In genomic region chr9:5786370-5787127, GRCh38 we compare ENCODE assay signal across 16 cellular contexts. TPM values are rescaled to one million over a fixed set of nuclear protein-coding genes. Genes with fewer than 3 reads are reported as not detected.
A peak's percentile ranks its signal among the peaks of the same experiment; 100 is the strongest.
DNase-seq lines count a peak whose midpoint lies in the region; ATAC-seq and TF ChIP-seq lines count a peak whose summit lies in the region.
"Had no signal": no experiment of that assay in that cellular context is flagged by ENCODE, and none has a peak within 500 bp of the region (broad histone marks: within the 10 kb centered on the region; RNA-seq: fewer than 3 reads in every experiment).

No MANE protein-coding gene starts in this region.

- H3K27ac ChIP-seq in right atrium auricular region (no peak overlapping the region), brain microvascular endothelial cell (no peak overlapping the region), left lung (peak overlapping the region in 1 of 2 donors; percentile 28)
- H3K27ac ChIP-seq: SJSA1 had no signal

- H3K27me3 ChIP-seq in right atrium auricular region = no peaks in the 10 kb centered on the region
- no peaks in the 10 kb centered on the region for H3K27me3 ChIP-seq in brain microvascular endothelial cell (replicated peaks)
- no peaks in the 10 kb centered on the region for H3K27me3 ChIP-seq in left lung
- H3K27me3 ChIP-seq: SJSA1 had no signal

- H3K27me3 Mint-ChIP-seq in stimulated activated naive CD8-positive, alpha-beta T cell treated with anti-CD3 and anti-CD28 coated beads, Interleukin-15, amount 100 ng/mL, for 72 hours = no peaks in the 10 kb centered on the region
- H3K27me3 Mint-ChIP-seq: activated B cell treated with CpG ODN at 0.5 μM for 24 hours had no signal

- H3K36me3 ChIP-seq in right atrium auricular region (peaks cover 13% of the 10 kb centered on the region), brain microvascular endothelial cell (replicated peaks) (no peaks in the 10 kb centered on the region), left lung (peaks cover 0 to 26% of the 10 kb centered on the region in 2 donors)
- H3K36me3 ChIP-seq: SJSA1 had no signal

- in situ Hi-C loops in brain microvascular endothelial cell (cut with HindIII; ENCODE audit: low pct_ligation_motif_present, low sequenced_read_pairs) = no loop called here

- no peak for DNase-seq in Right ventricle myocardium inferior (ENCODE audit: missing footprints)
- DNase-seq in right atrium auricular region (ENCODE audit: low spot score) = no peak
- peak; percentile 43 for DNase-seq in brain microvascular endothelial cell
- no peak for DNase-seq in left lung
- no peak for DNase-seq in stimulated activated naive CD8-positive, alpha-beta T cell treated with anti-CD3 and anti-CD28 coated beads, Interleukin-15, amount 100 ng/mL, for 72 hours
- DNase-seq in HCEC 1CT = no peak
- no peak for DNase-seq in mesenteric fat pad (ENCODE audit: low spot score)
- no peak for DNase-seq in NCI-H345 treated with DMSO at 0.1 percent for 48 hours (lab: John Stamatoyannopoulos, UW; ENCODE audit: unreplicated experiment)
- DNase-seq: activated B cell treated with CpG ODN at 0.5 μM for 24 hours; central memory CD4-positive, alpha-beta T cell; DMS79; NCI-H1105; NCI-H748 treated with DMSO at 0.1 percent for 48 hours; stimulated activated CD8-positive, alpha-beta memory T cell treated with anti-CD3 and anti-CD28 coated beads, Interleukin-4, amount 100 ng/mL, for 48 hours had no signal

- intact Hi-C loops in Right ventricle myocardium inferior (cut with DNase I) = no loop called here
- intact Hi-C loops in left lung (cut with DNase I) = no loop called here

- TF ChIP-seq CTCF in right atrium auricular region (IDR thresholded peaks at IDR 0.05) = no peak
- no peak for TF ChIP-seq CTCF in brain microvascular endothelial cell (IDR thresholded peaks at IDR 0.05; ENCODE audit: low read depth, low read length, missing control alignments)
- no peak for TF ChIP-seq CTCF in left lung (IDR thresholded peaks at IDR 0.05)

- peaks cover 31% of the 10 kb centered on the region for H3K4me1 Mint-ChIP-seq in stimulated activated naive CD8-positive, alpha-beta T cell treated with anti-CD3 and anti-CD28 coated beads, Interleukin-15, amount 100 ng/mL, for 72 hours

- no peak overlapping the region for H3K4me3 Mint-ChIP-seq in stimulated activated naive CD8-positive, alpha-beta T cell treated with anti-CD3 and anti-CD28 coated beads, Interleukin-15, amount 100 ng/mL, for 72 hours
- H3K4me3 Mint-ChIP-seq: activated B cell treated with CpG ODN at 0.5 μM for 24 hours had no signal

- H3K9me3 ChIP-seq in right atrium auricular region (peaks cover 0 to 9% of the 10 kb centered on the region in 2 donors), left lung (no peaks in the 10 kb centered on the region)
- H3K9me3 ChIP-seq: SJSA1 had no signal

- no peak overlapping the region for H3K27ac Mint-ChIP-seq in stimulated activated naive CD8-positive, alpha-beta T cell treated with anti-CD3 and anti-CD28 coated beads, Interleukin-15, amount 100 ng/mL, for 72 hours
- H3K27ac Mint-ChIP-seq: activated B cell treated with CpG ODN at 0.5 μM for 24 hours had no signal

- H3K9me3 Mint-ChIP-seq in stimulated activated naive CD8-positive, alpha-beta T cell treated with anti-CD3 and anti-CD28 coated beads, Interleukin-15, amount 100 ng/mL, for 72 hours = peaks cover 20% of the 10 kb centered on the region in 2 donors

- H3K4me3 ChIP-seq in right atrium auricular region (no peak overlapping the region), brain microvascular endothelial cell (ENCODE audit: low read depth, low read length) (no peak overlapping the region), left lung (no peak overlapping the region)
- H3K4me3 ChIP-seq: SJSA1 had no signal

- ATAC-seq in Right ventricle myocardium inferior (peak; percentile 50), left lung (peak; percentile 43)
- ATAC-seq in stimulated activated naive CD8-positive, alpha-beta T cell treated with anti-CD3 and anti-CD28 coated beads, Interleukin-15, amount 100 ng/mL, for 72 hours = peak; percentile 18
- ATAC-seq: esophagus mucosa had no signal

- no peaks in the 10 kb centered on the region for H3K4me1 ChIP-seq in right atrium auricular region
- H3K4me1 ChIP-seq in left lung = peaks cover 0 to 18% of the 10 kb centered on the region in 2 donors

RNA-seq across cellular contexts. Expression of gene ERMP1, which starts 46.4 kb away (rescaled TPM):
- total RNA-seq in Right ventricle myocardium inferior (19.9 TPM), right atrium auricular region (10 to 100 TPM; 10.8 to 27.8 TPM), left lung (10 to 100 TPM; 21.5 to 28.7 TPM), mesenteric fat pad (8.3 TPM)
